Comparison of ENCODE assay signal across 11 cellular contexts in the genomic region with DNA sequence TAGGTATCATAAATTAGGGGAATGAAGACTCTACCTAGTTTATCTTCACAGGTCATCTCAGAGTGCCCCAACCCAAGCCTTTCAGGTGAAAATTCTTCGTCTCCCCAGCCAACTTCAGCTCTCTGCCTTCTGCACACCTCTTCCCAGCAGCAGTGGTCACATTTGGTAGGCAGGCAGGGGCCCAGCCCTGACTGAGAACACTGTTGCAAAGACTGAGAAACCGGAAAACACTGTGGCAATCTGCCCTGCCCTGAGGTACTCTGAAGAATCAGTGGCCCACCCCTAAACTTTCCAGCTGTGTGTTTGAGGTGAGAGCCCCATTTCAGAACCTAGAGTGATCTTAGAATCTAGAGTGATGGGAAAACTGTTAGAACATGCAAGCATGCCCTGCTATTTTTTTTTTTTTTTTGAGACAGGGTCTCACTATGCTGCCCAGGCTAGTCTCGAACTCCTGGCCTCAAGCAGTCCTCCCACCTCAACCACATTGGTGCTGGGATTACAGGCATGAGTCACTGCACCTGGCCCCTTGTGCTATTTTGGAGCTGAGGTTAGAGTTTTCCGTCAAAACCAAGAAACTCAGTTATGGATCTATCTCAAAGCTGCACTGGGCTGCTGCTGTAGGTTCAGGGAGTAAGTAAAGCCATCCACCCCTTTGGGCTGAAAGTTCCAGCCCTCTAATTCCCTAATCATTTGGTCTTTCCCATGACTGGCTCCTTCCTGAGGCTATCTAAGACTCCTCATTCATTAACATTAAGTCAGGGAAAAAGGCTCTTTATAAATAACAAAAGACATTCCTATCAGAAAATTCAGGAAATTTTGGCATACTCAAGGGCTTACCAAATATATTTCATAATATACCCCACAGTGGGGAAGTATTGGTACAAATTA. TPM values are rescaled to one million over a fixed set of nuclear protein-coding genes. Genes with fewer than 3 reads are reported as not detected.
A peak's percentile ranks its signal among the peaks of the same experiment; 100 is the strongest.
DNase-seq lines count a peak whose midpoint lies in the region; ATAC-seq and TF ChIP-seq lines count a peak whose summit lies in the region.
"Had no signal": no experiment of that assay in that cellular context is flagged by ENCODE, and none has a peak within 500 bp of the region (broad histone marks: within the 10 kb centered on the region; RNA-seq: fewer than 3 reads in every experiment).

No MANE protein-coding gene starts in this region.

- TF ChIP-seq CTCF in WTC11 (IDR thresholded peaks at IDR 0.05): no peak

- ATAC-seq in activated CD8-positive, alpha-beta memory T cell treated with anti-CD3 and anti-CD28 coated beads, Interleukin-2, amount 10 ng/mL, durations not matched to agents 7 days and 5 days: no peak
- ATAC-seq in WTC11: no peak

- H3K4me3 ChIP-seq in stomach smooth muscle (ENCODE audit: low read length in 2 of 2): no peak overlapping the region
- H3K4me3 ChIP-seq: SK-N-MC had no signal

- DNase-seq in activated CD8-positive, alpha-beta memory T cell treated with anti-CD3 and anti-CD28 coated beads, Interleukin-2, amount 10 ng/mL, durations not matched to agents 7 days and 5 days: peak; percentile 59
- no peak for DNase-seq in activated CD8-positive, alpha-beta memory T cell treated with anti-CD3 and anti-CD28 coated beads, Interleukin-2, amount 50 U/mL, for 48 hours
- no peak for DNase-seq in WTC11 (ENCODE audit: low spot score)
- DNase-seq in foreskin melanocyte: peak; percentile 60
- no peak for DNase-seq in iPS-NIHi7 (ENCODE audit: extremely low spot score)
- DNase-seq in NCI-H146 (lab: John Stamatoyannopoulos, UW): no peak
- no peak for DNase-seq in NCI-H510A (lab: John Stamatoyannopoulos, UW)
- DNase-seq: islet precursor cell had no signal

- H3K36me3 Mint-ChIP-seq in activated CD8-positive, alpha-beta memory T cell treated with anti-CD3 and anti-CD28 coated beads, Interleukin-2, amount 10 ng/mL, durations not matched to agents 7 days and 5 days: peaks cover 27% of the 10 kb centered on the region
- peaks cover 20% of the 10 kb centered on the region for H3K36me3 Mint-ChIP-seq in WTC11

- peak overlapping the region; percentile 11 for H3K27ac ChIP-seq in stomach smooth muscle (ENCODE audit: low read length)
- H3K27ac ChIP-seq: parathyroid adenoma had no signal

- H3K27me3 Mint-ChIP-seq in activated CD8-positive, alpha-beta memory T cell treated with anti-CD3 and anti-CD28 coated beads, Interleukin-2, amount 10 ng/mL, durations not matched to agents 7 days and 5 days: no peaks in the 10 kb centered on the region
- peaks cover 9% of the 10 kb centered on the region for H3K27me3 Mint-ChIP-seq in WTC11 (ENCODE audit: low read depth)

- peaks cover 38% of the 10 kb centered on the region for H3K4me1 Mint-ChIP-seq in activated CD8-positive, alpha-beta memory T cell treated with anti-CD3 and anti-CD28 coated beads, Interleukin-2, amount 10 ng/mL, durations not matched to agents 7 days and 5 days
- peaks cover 18% of the 10 kb centered on the region for H3K4me1 Mint-ChIP-seq in WTC11

- no peaks in the 10 kb centered on the region for H3K9me3 ChIP-seq in stomach smooth muscle (ENCODE audit: control insufficient read depth in 2 of 2, low read length in 2 of 2)

- CTCF ChIA-PET in activated CD8-positive, alpha-beta memory T cell treated with anti-CD3 and anti-CD28 coated beads, Interleukin-2, amount 10 ng/mL, durations not matched to agents 7 days and 5 days (lab: Charles Lee): interaction anchor here (0.7 to 6.5 kb wide), 4 partner anchors 8 to 149 kb away, joined by 3 to 40 read pairs (median 5); a partner anchor contains a TSS
- CTCF ChIA-PET in WTC11 (lab: Charles Lee): interaction anchor here (0.6 to 0.9 kb wide), 2 partner anchors 18 to 314 kb away, joined by 3 read pairs; no protein-coding TSS in a partner anchor

- peak overlapping the region in 1 of 2 donors; percentile 31 for H3K9ac ChIP-seq in stomach smooth muscle (ENCODE audit: low read length in 2 of 2)
- H3K9ac ChIP-seq: parathyroid adenoma had no signal

- no peaks in the 10 kb centered on the region for H3K27me3 ChIP-seq in stomach smooth muscle (ENCODE audit: control insufficient read depth in 1 of 2, insufficient read depth in 2 of 2, low read length in 2 of 2)

- H3K4me1 ChIP-seq in stomach smooth muscle (ENCODE audit: control insufficient read depth, insufficient read depth, low read length): peaks cover 28% of the 10 kb centered on the region
- H3K4me1 ChIP-seq: parathyroid adenoma had no signal

- H3K36me3 ChIP-seq in stomach smooth muscle (ENCODE audit: control insufficient read depth in 2 of 2, insufficient read depth in 2 of 2, low read length in 2 of 2): peaks cover under 1 to 9% of the 10 kb centered on the region in 2 donors

- H3K4me3 Mint-ChIP-seq in activated CD8-positive, alpha-beta memory T cell treated with anti-CD3 and anti-CD28 coated beads, Interleukin-2, amount 10 ng/mL, durations not matched to agents 7 days and 5 days: no peak overlapping the region
- no peak overlapping the region; the same call in 1 of the 2 replicates for H3K4me3 Mint-ChIP-seq in WTC11

- H3K9me3 Mint-ChIP-seq in activated CD8-positive, alpha-beta memory T cell treated with anti-CD3 and anti-CD28 coated beads, Interleukin-2, amount 10 ng/mL, durations not matched to agents 7 days and 5 days (ENCODE audit: low read depth): no peaks in the 10 kb centered on the region
- H3K9me3 Mint-ChIP-seq in WTC11: no peaks in the 10 kb centered on the region

- peak overlapping the region; percentile 68 for H3K27ac Mint-ChIP-seq in activated CD8-positive, alpha-beta memory T cell treated with anti-CD3 and anti-CD28 coated beads, Interleukin-2, amount 10 ng/mL, durations not matched to agents 7 days and 5 days
- H3K27ac Mint-ChIP-seq in WTC11: no peak overlapping the region

- POLR2A ChIA-PET in WTC11 (lab: Charles Lee): interaction anchor here (1.4 kb wide), 1 partner anchor 9 kb away, joined by 3 read pairs; no protein-coding TSS in a partner anchor

TF ChIP-seq in WTC11, 78 proteins besides CTCF, POLR2A, EP300 and RAD21:
- TF ChIP-seq ZNF121 (CRISPR knock-in tag; IDR thresholded peaks at IDR 0.05): 0 out of 2 replicates have a peak, but pooled peaks have one; percentile 32
- TF ChIP-seq ZNF423 (CRISPR knock-in tag; IDR thresholded peaks at IDR 0.05): no peak
- TF ChIP-seq ZBTB21 (CRISPR knock-in tag; IDR thresholded peaks at IDR 0.05; ENCODE audit: borderline replicate concordance): no peak

RNA-seq across cellular contexts. Expression of a gene that starts 1.7 kb away (rescaled TPM):
- 1,000 to 10,000 TPM in 1 of 2 experiments, 100 to 1,000 TPM in 1; 826 to 1,022 TPM for total RNA-seq in activated CD8-positive, alpha-beta memory T cell treated with anti-CD3 and anti-CD28 coated beads, Interleukin-2, amount 10 ng/mL, durations not matched to agents 7 days and 5 days
- 644 to 1,009 TPM (median 1,007 TPM) in 3 replicates for total RNA-seq in WTC11 (2021)

RNA-seq across cellular contexts. Expression of a gene that starts 19.4 kb away (rescaled TPM):
- total RNA-seq in activated CD8-positive, alpha-beta memory T cell treated with anti-CD3 and anti-CD28 coated beads, Interleukin-2, amount 10 ng/mL, durations not matched to agents 7 days and 5 days: under 1 TPM in 1 of 2 experiments, not detected in 1; 0.16 TPM
- 0.27 TPM in 1 of 3 replicates, not detected in the others for total RNA-seq in WTC11 (2021)

Comparison
In these comparisons a context has a peak if more than half of its experiments do, and no peak if none do; other contexts are left out.
1. DNase-seq: peak in activated CD8-positive, alpha-beta memory T cell treated with anti-CD3 and anti-CD28 coated beads, Interleukin-2, amount 10 ng/mL, durations not matched to agents 7 days and 5 days (single experiment) and foreskin melanocyte (single experiment); none in activated CD8-positive, alpha-beta memory T cell treated with anti-CD3 and anti-CD28 coated beads, Interleukin-2, amount 50 U/mL, for 48 hours (single experiment), WTC11 (single experiment), iPS-NIHi7 (single experiment), NCI-H146 (single experiment) and NCI-H510A (single experiment).